Comparison of ENCODE assay signal across 12 cellular contexts in the genomic region with DNA sequence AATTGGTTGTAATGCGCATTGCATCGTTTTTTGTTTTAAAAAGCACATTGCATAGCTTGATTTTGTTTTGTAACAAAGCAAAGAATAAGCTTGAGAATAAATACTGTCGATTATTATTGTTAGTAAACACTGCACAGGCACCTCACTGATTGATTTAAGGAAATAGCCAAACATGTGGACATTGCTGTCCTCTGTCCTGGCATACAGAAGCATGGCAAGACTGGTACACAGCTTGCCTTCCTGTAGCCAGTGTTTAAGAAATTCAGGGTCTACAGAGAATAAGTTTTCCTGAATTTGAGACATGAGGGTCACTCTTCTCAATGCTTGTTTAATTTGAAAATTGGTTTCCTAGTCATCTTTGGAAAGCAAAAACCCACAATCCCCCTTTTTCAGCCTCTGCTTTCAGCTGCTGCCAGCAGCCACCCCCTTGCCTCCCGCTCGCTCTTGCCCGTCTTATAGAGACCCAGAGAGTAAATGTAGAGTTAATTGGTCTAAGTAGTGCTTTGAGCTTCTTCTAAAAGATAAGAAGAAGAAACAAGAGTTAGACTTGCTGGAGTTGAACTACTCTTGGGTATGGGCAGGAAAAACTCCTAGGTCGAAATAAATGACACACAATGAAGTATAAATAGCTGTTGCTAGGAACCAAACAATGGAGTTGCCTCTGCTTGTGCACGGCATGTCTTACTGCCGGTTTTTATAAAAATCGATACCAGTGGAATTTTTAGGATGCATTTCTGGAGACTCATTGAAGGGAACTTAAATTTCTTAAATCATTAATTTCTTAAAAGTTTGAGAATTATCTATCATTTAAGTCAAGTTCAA.
DNase-seq lines count a peak whose midpoint lies in the region; ATAC-seq, FAIRE-seq and TF ChIP-seq lines count a peak whose summit lies in the region.
"Had no signal": no experiment of that assay in that cellular context is flagged by ENCODE, and none has a peak within 500 bp of the region (broad histone marks: within the 10 kb centered on the region; RNA-seq: fewer than 3 reads in every experiment).

No MANE protein-coding gene starts in this region.

- no peak overlapping the region for H2AFZ ChIP-seq in astrocyte (ENCODE audit: low read depth, low read length)

- H3K79me2 ChIP-seq in astrocyte (ENCODE audit: insufficient read depth, low read length) = peaks cover 4% of the 10 kb centered on the region

- peak overlapping the region; percentile 89 for H3K4me2 ChIP-seq in astrocyte (ENCODE audit: low read length)

- H3K4me3 ChIP-seq in HUES64 (ENCODE audit: low read length) (no peak overlapping the region), astrocyte (ENCODE audit: insufficient read depth, low read depth, low read length) (peak overlapping the region; percentile 62), lung (peak overlapping the region; percentile 47)

- H3K4me1 ChIP-seq in HUES64 (ENCODE audit: insufficient read depth, low read length) (peaks cover 43% of the 10 kb centered on the region), astrocyte (ENCODE audit: insufficient read depth, low read length) (peaks cover 15% of the 10 kb centered on the region), lung (ENCODE audit: control insufficient read depth in 2 of 2, insufficient read depth in 2 of 2, low read length in 2 of 2) (peaks cover 2 to 20% of the 10 kb centered on the region in 2 donors)

- H3K27ac ChIP-seq in HUES64 (ENCODE audit: low read depth, low read length) (no peak overlapping the region; the same call in 1 of the 2 replicates), astrocyte (ENCODE audit: low read depth, low read length) (no peak overlapping the region), lung (ENCODE audit: low read depth in 1 of 2, low read length in 1 of 2) (peak overlapping the region; percentile 33 to 56)

- peaks cover 27% of the 10 kb centered on the region for H3K4me1 Mint-ChIP-seq in astrocyte (ENCODE audit: low read depth, unreplicated experiment)

- TF ChIP-seq CTCF in astrocyte (IDR thresholded peaks at IDR 0.05; ENCODE audit: insufficient read depth, low read depth, low read length) (no peak), lung (IDR thresholded peaks at IDR 0.05; ENCODE audit: control extremely low read depth, extremely low read depth) (no peak)

- DNase-seq in astrocyte (ENCODE audit: low read depth) (no peak), lung (ENCODE audit: low spot score) (no peak), superior temporal gyrus (ENCODE audit: extremely low spot score) (peak; percentile 60), NCI-H1694 treated with DMSO at 0.1 percent for 48 hours (lab: John Stamatoyannopoulos, UW) (no peak), SIG-M5 treated with dmso at 0.1 percent for 504 hours (lab: John Stamatoyannopoulos, UW; ENCODE audit: unreplicated experiment) (no peak)
- DNase-seq: activated CD4-positive, CD25-positive, alpha-beta regulatory T cell; activated naive CD4-positive, alpha-beta T cell; DMS 273 treated with DMSO at 0.1 percent for 48 hours; effector memory CD8-positive, alpha-beta T cell had no signal

- H4K20me1 ChIP-seq in astrocyte (ENCODE audit: insufficient read depth, low read length) = peaks cover 7% of the 10 kb centered on the region

- ATAC-seq in lung (ENCODE audit: insufficient read depth, low FRiP score) (no peak), HG02759 (IDR thresholded peaks at IDR 0.05; ENCODE audit: unreplicated experiment) (no peak)
- ATAC-seq: effector memory CD8-positive, alpha-beta T cell had no signal

- H3K27ac Mint-ChIP-seq in astrocyte (ENCODE audit: unreplicated experiment) = peak overlapping the region; percentile 20
- H3K27ac Mint-ChIP-seq: effector memory CD8-positive, alpha-beta T cell had no signal

- WGBS in HUES64 = 92% methylated on average over 10 of the region's 10 CpGs
- 67 to 80% methylated on average over 10 of the region's 10 CpGs for WGBS in lung, 2 donors

- H3K9me3 ChIP-seq in HUES64 (ENCODE audit: insufficient read depth, low read depth, low read length) = no peaks in the 10 kb centered on the region
- H3K9me3 ChIP-seq in astrocyte (ENCODE audit: insufficient read depth, low read depth, low read length) = no peaks in the 10 kb centered on the region
- no peaks in the 10 kb centered on the region for H3K9me3 ChIP-seq in lung (ENCODE audit: control insufficient read depth in 2 of 2, insufficient read depth in 1 of 2, low read length in 1 of 2)

- H3K4me3 Mint-ChIP-seq in astrocyte (ENCODE audit: unreplicated experiment) = peak overlapping the region; percentile 78
- H3K4me3 Mint-ChIP-seq: effector memory CD8-positive, alpha-beta T cell had no signal

- H3K36me3 ChIP-seq in HUES64 (ENCODE audit: insufficient read depth, low read length) (no peaks in the 10 kb centered on the region), astrocyte (ENCODE audit: insufficient read depth, low read length) (no peaks in the 10 kb centered on the region), lung (ENCODE audit: control insufficient read depth in 2 of 2, insufficient read depth in 2 of 2, low read length in 2 of 2) (peaks cover 0 to 2% of the 10 kb centered on the region in 2 donors)

- no peak for FAIRE-seq in astrocyte (lab: Jason Lieb, UNC)
- FAIRE-seq: GM18507 had no signal

- H3K36me3 Mint-ChIP-seq in astrocyte (ENCODE audit: low read depth, unreplicated experiment) = no peaks in the 10 kb centered on the region

- H3K9ac ChIP-seq in HUES64 (ENCODE audit: low read depth, low read length) = 0 out of 2 replicates have a peak overlapping the region, but pooled peaks have one; percentile 1
- H3K9ac ChIP-seq in astrocyte (ENCODE audit: low read length) = peak overlapping the region; percentile 77

- no peaks in the 10 kb centered on the region for H3K27me3 Mint-ChIP-seq in astrocyte (ENCODE audit: low read depth, unreplicated experiment)
- H3K27me3 Mint-ChIP-seq: effector memory CD8-positive, alpha-beta T cell had no signal

- no peaks in the 10 kb centered on the region for H3K9me3 Mint-ChIP-seq in astrocyte (ENCODE audit: unreplicated experiment)
- H3K9me3 Mint-ChIP-seq: effector memory CD8-positive, alpha-beta T cell had no signal

- H3K27me3 ChIP-seq in HUES64 (ENCODE audit: insufficient read depth, low read length) (no peaks in the 10 kb centered on the region), astrocyte (ENCODE audit: insufficient read depth, low read length) (no peaks in the 10 kb centered on the region), lung (ENCODE audit: control insufficient read depth, insufficient read depth) (no peaks in the 10 kb centered on the region)

Comparison
In these comparisons a context has a peak if more than half of its experiments do, and no peak if none do; other contexts are left out.
1. H3K27ac ChIP-seq: peak in lung (2 of 2); none in HUES64 (single experiment) and astrocyte (single experiment).